Comparison of ENCODE assay signal across 8 cellular contexts in the genomic region with DNA sequence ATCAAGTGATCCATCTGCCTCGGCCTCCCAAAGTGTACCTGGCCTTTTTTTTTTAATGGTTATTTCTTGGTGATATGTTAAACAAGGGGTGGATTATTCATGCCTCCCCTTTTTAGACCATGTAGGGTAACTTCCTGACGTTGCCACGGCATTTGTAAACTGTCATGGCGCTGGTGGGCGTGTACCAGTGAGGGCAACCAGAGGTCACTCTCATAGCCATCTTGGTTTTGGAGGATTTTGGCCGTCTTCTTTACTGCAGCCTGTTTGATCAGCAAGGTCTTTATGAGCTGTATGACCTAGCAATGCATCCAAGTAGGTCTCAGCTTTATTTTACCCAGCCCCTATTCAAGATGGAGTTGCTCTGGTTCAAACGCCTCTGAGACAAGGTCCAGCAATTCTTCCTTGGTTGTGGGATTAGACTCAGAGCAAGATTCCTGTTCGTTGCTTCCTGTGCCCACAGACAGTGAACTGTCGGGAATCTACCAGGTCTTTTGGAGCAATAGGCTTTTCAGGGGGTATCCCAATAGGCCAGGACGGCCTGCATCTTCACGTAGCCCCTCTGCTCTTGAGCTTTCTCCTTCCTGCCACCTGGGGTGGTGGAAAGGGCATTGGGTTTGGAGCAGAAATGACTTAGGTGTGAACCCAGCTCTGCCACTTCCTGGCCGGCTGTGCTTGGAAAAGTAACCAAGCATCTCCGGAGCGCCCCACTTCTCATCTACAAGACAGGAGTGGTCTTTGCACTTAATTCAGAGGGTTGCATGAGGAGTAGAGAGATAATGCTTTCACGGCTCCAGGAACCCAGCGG. TPM values are rescaled to one million over a fixed set of nuclear protein-coding genes. Genes with fewer than 3 reads are reported as not detected.
DNase-seq lines count a peak whose midpoint lies in the region; ATAC-seq and TF ChIP-seq lines count a peak whose summit lies in the region.

No MANE protein-coding gene starts in this region.

- peaks cover 37% of the 10 kb centered on the region for H3K4me1 Mint-ChIP-seq in activated T-cell treated with anti-CD3 and anti-CD28 coated beads, Interleukin-2, amount 50 U/mL, for 4 hours (ENCODE audit: low read depth)

- H3K4me3 ChIP-seq in astrocyte of the cerebellum (ENCODE audit: low read depth, low read length) = peak overlapping the region; percentile 62
- H3K4me3 ChIP-seq in lung = no peak overlapping the region
- peak overlapping the region; percentile 50 to 89 (median 75) for H3K4me3 ChIP-seq in tibial nerve

- no peaks in the 10 kb centered on the region for H3K9me3 Mint-ChIP-seq in activated T-cell treated with anti-CD3 and anti-CD28 coated beads, Interleukin-2, amount 50 U/mL, for 4 hours

- H3K36me3 ChIP-seq in lung (ENCODE audit: control insufficient read depth in 2 of 2, insufficient read depth in 2 of 2, low read length in 2 of 2) = peaks cover 4 to 6% of the 10 kb centered on the region in 2 donors
- peaks cover 0 to 30% (median 0%) of the 10 kb centered on the region in 3 donors for H3K36me3 ChIP-seq in tibial nerve

- H3K27me3 ChIP-seq in lung (ENCODE audit: control insufficient read depth, insufficient read depth) (no peaks in the 10 kb centered on the region), tibial nerve (no peaks in the 10 kb centered on the region)

- no peak for DNase-seq in activated T-cell treated with anti-CD3 and anti-CD28 coated beads, Interleukin-2, amount 50 U/mL, for 4 hours
- DNase-seq in activated T-cell treated with anti-CD3 and anti-CD28 coated beads, Interleukin-2, amount 50 U/mL, for 1 hour = no peak
- DNase-seq in astrocyte of the cerebellum (ENCODE audit: low read depth) = no peak
- no peak for DNase-seq in lung (ENCODE audit: low spot score)
- no peak for DNase-seq in tibial nerve (ENCODE audit: low spot score in 2 of 2)
- DNase-seq in AG20443 (ENCODE audit: low spot score) = no peak
- DNase-seq in kidney glomerular epithelial cell (lab: John Stamatoyannopoulos, UW) = no peak

- H3K4me3 Mint-ChIP-seq in activated T-cell treated with anti-CD3 and anti-CD28 coated beads, Interleukin-2, amount 50 U/mL, for 4 hours = peak overlapping the region; percentile 96

- TF ChIP-seq EP300 in tibial nerve (IDR thresholded peaks at IDR 0.05) = no peak

- H3K4me1 ChIP-seq in lung (ENCODE audit: control insufficient read depth in 2 of 2, insufficient read depth in 2 of 2, low read length in 2 of 2) (peaks cover 4 to 11% of the 10 kb centered on the region in 2 donors), tibial nerve (peaks cover 0 to 59% (median 18%) of the 10 kb centered on the region in 4 donors)

- in situ Hi-C loops in astrocyte of the cerebellum (cut with HindIII; ENCODE audit: low sequenced_read_pairs) = no loop called here

- H3K27ac ChIP-seq in lung (ENCODE audit: low read depth in 1 of 2, low read length in 1 of 2) = peak overlapping the region; percentile 29 to 90
- peak overlapping the region; percentile 56 to 92 (median 88) for H3K27ac ChIP-seq in tibial nerve

- TF ChIP-seq CTCF in astrocyte of the cerebellum (IDR thresholded peaks at IDR 0.05; ENCODE audit: low read depth, low read length, missing control alignments) (no peak), lung (IDR thresholded peaks at IDR 0.05; ENCODE audit: control extremely low read depth, extremely low read depth) (no peak), tibial nerve (IDR thresholded peaks at IDR 0.05) (no peak)

- peaks cover 24% of the 10 kb centered on the region for H3K36me3 Mint-ChIP-seq in activated T-cell treated with anti-CD3 and anti-CD28 coated beads, Interleukin-2, amount 50 U/mL, for 4 hours (ENCODE audit: insufficient read depth)

- peaks cover 2% of the 10 kb centered on the region for H3K27me3 Mint-ChIP-seq in activated T-cell treated with anti-CD3 and anti-CD28 coated beads, Interleukin-2, amount 50 U/mL, for 4 hours (ENCODE audit: low read depth)

- H3K9me3 ChIP-seq in lung (ENCODE audit: control insufficient read depth in 2 of 2, insufficient read depth in 1 of 2, low read length in 1 of 2) (no peaks in the 10 kb centered on the region), tibial nerve (no peaks in the 10 kb centered on the region)

- TF ChIP-seq POLR2A in tibial nerve (IDR thresholded peaks at IDR 0.05) = no peak

- 68% methylated on average over 16 of the region's 16 CpGs for WGBS in lung, 2 donors
- WGBS in tibial nerve, 2 donors = 69 to 76% methylated on average over 15 to 16 of the region's 16 CpGs

- no peak for ATAC-seq in activated T-cell treated with anti-CD3 and anti-CD28 coated beads, Interleukin-2, amount 50 U/mL, for 4 hours
- ATAC-seq in lung (ENCODE audit: insufficient read depth, low FRiP score) (no peak), GM18870 (IDR thresholded peaks at IDR 0.05; ENCODE audit: unreplicated experiment) (no peak)

RNA-seq across cellular contexts. Expression of a gene that starts 52.9 kb away (rescaled TPM):
- 10 to 100 TPM; 26.5 to 36.9 (median 27.4) TPM for total RNA-seq in activated T-cell treated with anti-CD3 and anti-CD28 coated beads, Interleukin-2, amount 50 U/mL, for 4 hours
- 100 to 1,000 TPM; 156 to 171 TPM for total RNA-seq in lung
- 100 to 1,000 TPM in 1 of 2 donors, 10 to 100 TPM in 1; 41.6 to 114 TPM for polyA plus RNA-seq in lung
- 100 to 1,000 TPM in 2 of 4 donors, 10 to 100 TPM in 2; 51.1 to 113 (median 81.7) TPM for total RNA-seq in tibial nerve
